In the genomic region with DNA sequence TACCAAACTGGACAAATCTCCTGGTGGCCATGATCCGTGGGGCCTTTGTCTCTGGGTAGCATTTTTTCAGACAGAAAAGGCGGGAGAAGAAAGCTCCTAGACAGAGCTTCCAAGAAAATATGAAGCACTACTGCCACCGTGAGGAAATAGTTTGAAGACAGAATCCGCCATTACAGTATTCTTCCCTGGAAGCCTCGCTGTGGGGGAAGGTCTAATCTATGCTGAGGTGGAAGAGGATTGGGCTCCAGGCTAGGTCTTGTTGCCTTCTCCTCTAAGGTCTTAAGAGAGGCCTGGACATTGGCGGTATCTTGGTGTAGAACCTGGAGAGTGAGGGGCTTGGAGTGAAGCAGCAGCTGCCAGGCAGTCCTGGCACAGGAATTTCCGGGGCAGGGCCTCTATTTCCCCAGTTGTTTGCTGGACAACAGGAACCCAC, we compare ENCODE assay signal across 8 cellular contexts.
DNase-seq lines count a peak whose midpoint lies in the region; ATAC-seq, FAIRE-seq and TF ChIP-seq lines count a peak whose summit lies in the region.

No MANE protein-coding gene starts in this region.

- H3K36me3 ChIP-seq in MG63 = 0 out of 2 replicates have a peak, but pooled peaks cover 3% of the 10 kb centered on the region

- ATAC-seq in left cardiac atrium (peak in 1 of 2 donors; percentile 92), Right ventricle myocardium inferior (no peak)

- H3K27me3 ChIP-seq in MG63 = no peaks in the 10 kb centered on the region

- H3K4me3 ChIP-seq in fibroblast of the aortic adventitia (ENCODE audit: low read depth, low read length) = peak overlapping the region; percentile 44
- H3K4me3 ChIP-seq in MG63 = no peak overlapping the region

- peak; percentile 34 for TF ChIP-seq CTCF in fibroblast of the aortic adventitia (IDR thresholded peaks at IDR 0.05; ENCODE audit: insufficient read depth, low read length)

- FAIRE-seq in urothelium cell line (lab: Jason Lieb, UNC) = no peak

- no peaks in the 10 kb centered on the region for H3K9me3 ChIP-seq in MG63

- DNase-seq in left cardiac atrium (peak; percentile 39), Right ventricle myocardium inferior (ENCODE audit: missing footprints) (no peak), NCI-H69 (lab: John Stamatoyannopoulos, UW) (peak; percentile 58), fibroblast of the aortic adventitia (ENCODE audit: low read depth) (peak; percentile 92), urothelium cell line (ENCODE audit: low spot score) (peak; percentile 32), NCI-H128 (lab: John Stamatoyannopoulos, UW; ENCODE audit: unreplicated experiment) (no peak), A172 (ENCODE audit: low spot score) (no peak), MG63 (no peak)

- intact Hi-C loops in left cardiac atrium (cut with DNase I) (no loop called here), Right ventricle myocardium inferior (cut with DNase I) (no loop called here)

Comparison
In these comparisons a context has a peak if more than half of its experiments do, and no peak if none do; other contexts are left out.
1. DNase-seq: peak in left cardiac atrium (single experiment), NCI-H69 (single experiment), fibroblast of the aortic adventitia (single experiment) and urothelium cell line (single experiment); none in Right ventricle myocardium inferior (single experiment), NCI-H128 (single experiment), A172 (single experiment) and MG63 (single experiment).